ENCODE assay signal across 1 cellular context in genomic region chr13:57438072-57438471, GRCh38.
TF ChIP-seq lines count a peak whose summit lies in the region.

No MANE protein-coding gene starts in this region.

TF ChIP-seq in GM23338, 12 proteins besides CTCF, POLR2A, EP300 and RAD21:
- TF ChIP-seq ZNF462 (CRISPR knock-in tag; IDR thresholded peaks at IDR 0.05) (no peak), STAT1 (IDR thresholded peaks at IDR 0.05; ENCODE audit: unreplicated experiment) (no peak), ZNF114 (CRISPR knock-in tag; IDR thresholded peaks at IDR 0.05) (no peak), NANOG (IDR thresholded peaks at IDR 0.05; ENCODE audit: borderline replicate concordance) (no peak), REST (IDR thresholded peaks at IDR 0.05; ENCODE audit: unreplicated experiment) (no peak), EZH2 (IDR thresholded peaks at IDR 0.05; ENCODE audit: low read depth, unreplicated experiment) (no peak), JUNB (IDR thresholded peaks at IDR 0.05; ENCODE audit: unreplicated experiment) (no peak), POLR2AphosphoS5 (IDR thresholded peaks at IDR 0.05; ENCODE audit: low read depth) (no peak), EZH2phosphoT487 (IDR thresholded peaks at IDR 0.05; ENCODE audit: unreplicated experiment) (no peak), CREB1 (CRISPR knock-in tag; IDR thresholded peaks at IDR 0.05; ENCODE audit: low read depth) (no peak), ZNF331 (CRISPR knock-in tag; IDR thresholded peaks at IDR 0.05; ENCODE audit: low read depth) (no peak), ETS1 (IDR thresholded peaks at IDR 0.05) (no peak)
